8 cellular contexts compared by ENCODE assay signal in the genomic region with DNA sequence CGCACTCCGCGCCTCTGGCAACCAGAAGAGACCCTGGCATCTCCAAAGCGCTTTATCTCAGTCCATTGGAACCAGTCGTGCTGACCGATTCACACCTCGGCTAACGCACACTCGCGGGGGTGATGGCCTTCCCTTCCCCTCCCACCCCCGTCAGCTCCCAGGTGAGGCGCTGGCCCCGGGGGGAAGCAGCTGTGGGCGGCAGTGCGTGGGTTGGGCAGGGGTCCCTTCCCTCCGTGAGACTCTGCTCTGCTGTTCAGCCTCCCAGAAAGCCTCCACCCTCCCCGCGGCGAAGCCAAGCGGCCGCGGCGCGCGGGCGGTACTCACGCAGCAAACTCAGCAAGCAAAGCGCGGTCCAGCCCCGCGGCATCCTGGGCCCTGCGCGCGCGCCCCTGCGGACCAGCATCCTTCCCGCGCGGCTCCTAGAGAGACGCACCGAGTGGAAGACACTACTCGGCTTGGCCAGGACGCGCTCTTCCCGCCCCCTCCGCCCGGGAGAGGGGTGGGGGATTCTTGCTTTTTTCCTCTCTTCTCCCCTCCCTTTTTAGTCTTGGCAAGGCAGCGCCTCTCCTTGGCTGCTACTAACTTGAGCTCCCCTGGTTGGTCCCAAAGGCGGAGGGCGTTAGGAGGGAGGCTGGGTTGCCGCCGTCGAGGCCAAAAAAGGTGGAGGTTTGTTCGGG. TPM values are rescaled to one million over a fixed set of nuclear protein-coding genes. Genes with fewer than 3 reads are reported as not detected.
DNase-seq lines count a peak whose midpoint lies in the region; ATAC-seq and TF ChIP-seq lines count a peak whose summit lies in the region.

Gene CD34 (minus strand): TSS at position 448 of the 677 bp plus-strand sequence. CDS start 45 bp downstream, at position 403.

- 2 to 4% methylated on average over 41 to 54 of the region's 54 CpGs for WGBS in tibial nerve, 2 donors

- no peaks in the 10 kb centered on the region for H3K36me3 ChIP-seq in NT2/D1 (ENCODE audit: insufficient read depth, insufficient read length, low read length)
- no peaks in the 10 kb centered on the region for H3K36me3 ChIP-seq in tibial nerve

- no peak within 1 kb of the TSS for H3K27ac Mint-ChIP-seq in effector memory CD8-positive, alpha-beta T cell
- no peak within 1 kb of the TSS for H3K27ac Mint-ChIP-seq in mesothelial cell of epicardium

- H3K4me3 ChIP-seq in NT2/D1 (ENCODE audit: insufficient read length, low read depth) (peak within 1 kb of the TSS; percentile 41), tibial nerve (peak within 1 kb of the TSS; percentile 34 to 60 (median 47))

- peaks cover 44% of the 10 kb centered on the region for H3K27me3 ChIP-seq in NT2/D1 (ENCODE audit: insufficient read depth, insufficient read length)
- H3K27me3 ChIP-seq in tibial nerve, result peaks cover 0 to 18% of the 10 kb centered on the region in 2 donors

- peak within 1 kb of the TSS; percentile 41 to 59 for H3K4me3 Mint-ChIP-seq in effector memory CD8-positive, alpha-beta T cell
- H3K4me3 Mint-ChIP-seq in mesothelial cell of epicardium, result peak within 1 kb of the TSS; percentile 54

- no peak for ATAC-seq in effector memory CD8-positive, alpha-beta T cell (replicated peaks)
- ATAC-seq in HG03442 (IDR thresholded peaks at IDR 0.05; ENCODE audit: unreplicated experiment) (no peak), GM18502 (IDR thresholded peaks at IDR 0.05; ENCODE audit: poor library complexity, unreplicated experiment) (no peak)

- no peaks in the 10 kb centered on the region for H3K9me3 Mint-ChIP-seq in effector memory CD8-positive, alpha-beta T cell
- H3K9me3 Mint-ChIP-seq in mesothelial cell of epicardium, result no peaks in the 10 kb centered on the region

- peak in 1 of 2 donors; percentile 22 for TF ChIP-seq POLR2A in tibial nerve (IDR thresholded peaks at IDR 0.05)

- peak in 1 of 2 donors; percentile 33 for TF ChIP-seq EP300 in tibial nerve (IDR thresholded peaks at IDR 0.05)

- DNase-seq in COLO668 (lab: John Stamatoyannopoulos, UW; ENCODE audit: unreplicated experiment), result peak; percentile 34
- peak; percentile 20 for DNase-seq in NT2/D1 (ENCODE audit: low read depth, low spot score)
- DNase-seq in effector memory CD8-positive, alpha-beta T cell, result no peak
- DNase-seq in mesothelial cell of epicardium (ENCODE audit: low spot score in 2 of 2, unreplicated experiment in 2 of 2), result peak in 1 of 2 experiments; percentile 46
- no peak for DNase-seq in tibial nerve (ENCODE audit: low spot score in 2 of 2)
- no peak for DNase-seq in superior temporal gyrus (ENCODE audit: extremely low spot score)

- H3K9ac ChIP-seq in NT2/D1 (ENCODE audit: insufficient read length, low read depth), result peak within 1 kb of the TSS; percentile 57

- H3K27me3 Mint-ChIP-seq in effector memory CD8-positive, alpha-beta T cell, result peaks cover 70 to 85% of the 10 kb centered on the region in 2 donors
- H3K27me3 Mint-ChIP-seq in mesothelial cell of epicardium (ENCODE audit: low read depth), result peaks cover 81% of the 10 kb centered on the region

- no peak for TF ChIP-seq CTCF in mesothelial cell of epicardium (IDR thresholded peaks at IDR 0.05; ENCODE audit: unreplicated experiment)
- TF ChIP-seq CTCF in tibial nerve (IDR thresholded peaks at IDR 0.05), result no peak

- no peaks in the 10 kb centered on the region for H3K36me3 Mint-ChIP-seq in effector memory CD8-positive, alpha-beta T cell (ENCODE audit: insufficient read depth)
- no peaks in the 10 kb centered on the region for H3K36me3 Mint-ChIP-seq in mesothelial cell of epicardium

- H3K9me3 ChIP-seq in NT2/D1 (ENCODE audit: insufficient read depth, low read length) (no peaks in the 10 kb centered on the region), tibial nerve (no peaks in the 10 kb centered on the region)

- peak within 1 kb of the TSS; percentile 32 to 85 (median 68) for H3K27ac ChIP-seq in tibial nerve

- peaks cover 7 to 15% of the 10 kb centered on the region in 2 donors for H3K4me1 Mint-ChIP-seq in effector memory CD8-positive, alpha-beta T cell (ENCODE audit: low read depth in 2 of 2)
- peaks cover 5% of the 10 kb centered on the region for H3K4me1 Mint-ChIP-seq in mesothelial cell of epicardium

- H3K4me1 ChIP-seq in NT2/D1 (ENCODE audit: insufficient read depth, insufficient read length) (peaks cover 3% of the 10 kb centered on the region), tibial nerve (peaks cover 0 to 24% (median 0%) of the 10 kb centered on the region in 4 donors)

RNA-seq across cellular contexts. Expression of gene CD34, which starts in this region (rescaled TPM):
- total RNA-seq in mesothelial cell of epicardium (1.2 to 1.6 TPM (median 1.2 TPM) in 3 replicates), tibial nerve (10 to 100 TPM; 38.5 to 73.7 (median 55.3) TPM)

Comparison
In these comparisons a context has a peak if more than half of its experiments do, and no peak if none do; other contexts are left out.
1. RNA of gene CD34 (total RNA-seq): 38.5 to 73.7 TPM in tibial nerve; 1.2 to 1.6 TPM in mesothelial cell of epicardium; every median in the first group is over 10 times any median in the second.
2. DNase-seq: peak in COLO668 (single experiment) and NT2/D1 (single experiment); none in effector memory CD8-positive, alpha-beta T cell (0 of 3), tibial nerve (0 of 2) and superior temporal gyrus (single experiment).